ENCODE assay signal across 8 cellular contexts in the genomic region with DNA sequence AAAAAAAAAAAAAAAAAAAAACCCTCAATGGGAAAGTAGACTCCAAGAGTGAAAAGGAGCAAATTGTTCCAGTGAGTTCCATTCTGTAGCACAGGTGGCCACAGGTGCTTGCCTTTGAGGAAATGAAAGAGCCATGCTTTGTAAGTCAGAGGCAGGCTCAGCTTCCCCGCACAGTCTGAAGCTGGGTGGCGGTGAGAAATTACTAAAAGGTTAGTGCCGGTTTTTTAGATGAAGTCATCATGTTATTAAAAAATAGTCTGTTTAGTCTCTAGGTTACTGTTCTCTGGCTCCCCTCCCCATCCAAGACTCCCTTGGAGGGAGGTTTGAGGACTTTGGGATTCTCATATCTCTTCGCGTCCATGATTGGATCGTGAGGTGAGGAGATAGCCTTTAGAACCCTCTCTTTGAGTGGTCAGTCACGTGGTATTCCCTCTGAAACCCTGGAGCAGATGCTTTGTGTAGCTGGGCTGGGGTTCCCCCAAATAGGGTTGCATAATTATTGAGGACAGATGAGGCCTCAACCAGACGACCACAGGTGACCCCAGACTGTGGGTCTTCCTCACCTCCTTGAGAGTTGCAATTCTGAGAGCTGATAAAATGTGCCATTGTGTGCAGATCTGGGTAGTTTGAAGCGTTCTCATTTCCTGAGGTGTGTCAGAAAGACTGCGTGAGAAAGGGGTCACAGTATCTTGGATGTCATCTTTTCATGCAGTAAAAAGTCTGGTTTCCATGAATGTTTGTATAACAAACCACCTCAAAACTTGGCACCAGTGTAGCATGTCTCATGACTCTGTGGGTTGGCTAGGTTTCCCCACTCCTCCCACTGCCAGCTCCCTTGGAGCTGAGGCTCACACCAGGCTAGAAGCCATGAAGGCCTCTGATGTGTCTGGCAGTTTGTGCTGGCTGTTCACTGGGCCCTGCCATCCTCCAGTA. TPM values are rescaled to one million over a fixed set of nuclear protein-coding genes. Genes with fewer than 3 reads are reported as not detected.
DNase-seq lines count a peak whose midpoint lies in the region; ATAC-seq and TF ChIP-seq lines count a peak whose summit lies in the region.

No MANE protein-coding gene starts in this region.

- DNase-seq in COLO829 (ENCODE audit: low spot score), result peak; percentile 42
- peak; percentile 91 for DNase-seq in HS-5 (ENCODE audit: low read depth)
- peak; percentile 63 to 72 for DNase-seq in activated CD4-positive, alpha-beta T cell treated with anti-CD3 and anti-CD28 coated beads, Interleukin-2, amount 50 U/mL, for 48 hours
- peak; percentile 71 for DNase-seq in epithelial cell of esophagus (ENCODE audit: low read depth)
- peak; percentile 84 to 85 for DNase-seq in aorta
- no peak for DNase-seq in HPDE6-E6E7 (ENCODE audit: extremely low spot score)

- intact Hi-C loops in aorta (cut with DNase I), result loop anchor here in 1 of 2 donors (10.0 kb wide), 1 partner anchor 111 kb away; a partner anchor contains a TSS

- TF ChIP-seq CTCF in epithelial cell of esophagus (IDR thresholded peaks at IDR 0.05; ENCODE audit: insufficient read depth, low read depth, low read length, missing control alignments) (no peak), neutrophil (IDR thresholded peaks at IDR 0.05) (no peak)

- WGBS in aorta, 2 donors, result 26 to 28% methylated on average over 10 of the region's 10 CpGs

- no peaks in the 10 kb centered on the region for H3K36me3 ChIP-seq in neutrophil
- no peaks in the 10 kb centered on the region for H3K36me3 ChIP-seq in aorta (ENCODE audit: control insufficient read depth in 1 of 2, insufficient read depth in 2 of 2, low read length in 1 of 2)

- H3K27me3 ChIP-seq in neutrophil (no peaks in the 10 kb centered on the region), aorta (ENCODE audit: control insufficient read depth in 1 of 2, insufficient read depth in 2 of 2, low read length in 1 of 2) (no peaks in the 10 kb centered on the region)

- H3K27ac ChIP-seq in neutrophil, result peak overlapping the region; percentile 73
- H3K27ac ChIP-seq in aorta (ENCODE audit: low read depth in 1 of 2, low read length in 2 of 2), result peak overlapping the region; percentile 87 to 91

- peaks cover 98% of the 10 kb centered on the region in 2 experiments for H3K4me1 ChIP-seq in neutrophil (ENCODE audit: control insufficient read depth in 1 of 2, insufficient read depth in 1 of 2, low read depth in 1 of 2, low read length in 1 of 2)
- peaks cover 0 to 2% of the 10 kb centered on the region in 2 donors for H3K4me1 ChIP-seq in aorta (ENCODE audit: control insufficient read depth in 1 of 2, insufficient read depth in 2 of 2, low read length in 2 of 2)

- ATAC-seq in GM21390 (IDR thresholded peaks at IDR 0.05; ENCODE audit: unreplicated experiment) (peak; percentile 56), aorta (ENCODE audit: low FRiP score) (peak; percentile 75)

- H3K9me3 ChIP-seq in neutrophil (no peaks in the 10 kb centered on the region), aorta (ENCODE audit: control insufficient read depth, low read length) (no peaks in the 10 kb centered on the region)

- H3K4me3 ChIP-seq in epithelial cell of esophagus (ENCODE audit: low read length) (no peak overlapping the region), neutrophil (ENCODE audit: low read depth in 1 of 2, low read length in 1 of 2) (no peak overlapping the region), aorta (ENCODE audit: low read length in 2 of 2) (no peak overlapping the region)

RNA-seq across cellular contexts. Expression of a gene that starts 27.1 kb away (rescaled TPM):
- total RNA-seq in aorta, result 10 to 100 TPM; 84.7 to 95.3 TPM
- 10 to 100 TPM; 27.0 to 28.4 TPM for polyA plus RNA-seq in aorta

RNA-seq across cellular contexts. Expression of a gene that starts 51.5 kb away (rescaled TPM):
- 10 to 100 TPM; 62.2 to 66.8 TPM for total RNA-seq in aorta
- polyA plus RNA-seq in aorta, result 10 to 100 TPM; 47.2 to 77.0 TPM

RNA-seq across cellular contexts. Expression of a gene that starts 59.8 kb away (rescaled TPM):
- 10 to 100 TPM; 44.7 to 56.8 TPM for total RNA-seq in aorta
- 100 to 1,000 TPM in 1 of 2 donors, 10 to 100 TPM in 1; 23.3 to 153 TPM for polyA plus RNA-seq in aorta
